In genomic region chr16:87324411-87325275, GRCh38 we compare ENCODE assay signal across 8 cellular contexts. TPM values are rescaled to one million over a fixed set of nuclear protein-coding genes. Genes with fewer than 3 reads are reported as not detected.
A peak's percentile ranks its signal among the peaks of the same experiment; 100 is the strongest.
DNase-seq lines count a peak whose midpoint lies in the region; ATAC-seq, FAIRE-seq and TF ChIP-seq lines count a peak whose summit lies in the region.

No MANE protein-coding gene starts in this region.

- no peaks in the 10 kb centered on the region for H3K27me3 ChIP-seq in thoracic aorta (replicated peaks; ENCODE audit: insufficient read depth)

- CTCF ChIA-PET in activated CD4-positive, alpha-beta T cell treated with anti-CD3 and anti-CD28 coated beads for 36 hours (lab: Charles Lee) = interaction anchor here (0.6 to 1.5 kb wide), 5 partner anchors 10 to 767 kb away, joined by 3 read pairs; no protein-coding TSS in a partner anchor

- H3K27me3 Mint-ChIP-seq in activated CD4-positive, alpha-beta T cell treated with anti-CD3 and anti-CD28 coated beads for 36 hours = no peaks in the 10 kb centered on the region

- no peaks in the 10 kb centered on the region for H3K9me3 ChIP-seq in thoracic aorta

- intact Hi-C loops in activated CD4-positive, alpha-beta T cell treated with anti-CD3 and anti-CD28 coated beads for 36 hours (cut with DNase I, micrococcal nuclease) = loop anchor here in 1 of 2 experiments (1.0 kb wide), 1 partner anchor 312 kb away; no protein-coding TSS in a partner anchor

- H3K4me3 Mint-ChIP-seq in activated CD4-positive, alpha-beta T cell treated with anti-CD3 and anti-CD28 coated beads for 36 hours = no peak overlapping the region

- peak; percentile 31 for FAIRE-seq in HTR-8/SVneo (lab: Jason Lieb, UNC)

- H3K4me1 ChIP-seq in thoracic aorta (ENCODE audit: control insufficient read depth in 1 of 2, low read depth in 2 of 2) = peaks cover 0 to 5% of the 10 kb centered on the region in 2 donors

- POLR2A ChIA-PET in activated CD4-positive, alpha-beta T cell treated with anti-CD3 and anti-CD28 coated beads for 36 hours (lab: Charles Lee) = no interaction called here

- peak; percentile 76 for TF ChIP-seq CTCF in thoracic aorta (IDR thresholded peaks at IDR 0.05)

- no peaks in the 10 kb centered on the region for H3K36me3 Mint-ChIP-seq in activated CD4-positive, alpha-beta T cell treated with anti-CD3 and anti-CD28 coated beads for 36 hours (ENCODE audit: low read depth)

- H3K4me1 Mint-ChIP-seq in activated CD4-positive, alpha-beta T cell treated with anti-CD3 and anti-CD28 coated beads for 36 hours = no peaks in the 10 kb centered on the region

- no peaks in the 10 kb centered on the region for H3K9me3 Mint-ChIP-seq in activated CD4-positive, alpha-beta T cell treated with anti-CD3 and anti-CD28 coated beads for 36 hours (ENCODE audit: low read depth)

- H3K4me3 ChIP-seq in thoracic aorta = no peak overlapping the region

- DNase-seq in COLO829 (ENCODE audit: low spot score) = peak; percentile 20
- DNase-seq in HTR-8/SVneo (ENCODE audit: insufficient read length, low spot score) = peak; percentile 69
- peak; percentile 56 for DNase-seq in activated CD4-positive, alpha-beta T cell treated with anti-CD3 and anti-CD28 coated beads for 36 hours
- peak; percentile 31 for DNase-seq in effector CD8-positive, alpha-beta T cell (lab: John Stamatoyannopoulos, UW)
- peak; percentile 21 for DNase-seq in midbrain (lab: John Stamatoyannopoulos, UW)
- no peak for DNase-seq in thoracic aorta (ENCODE audit: low spot score)

- ATAC-seq in activated CD4-positive, alpha-beta T cell treated with anti-CD3 and anti-CD28 coated beads for 36 hours = peak; percentile 79
- no peak for ATAC-seq in thoracic aorta (ENCODE audit: insufficient number of reproducible peaks, low FRiP score, low read depth)
- ATAC-seq in GM19395 (IDR thresholded peaks at IDR 0.05; ENCODE audit: unreplicated experiment) = no peak
- ATAC-seq in GM21717 (IDR thresholded peaks at IDR 0.05; ENCODE audit: unreplicated experiment) = no peak

- no peak overlapping the region for H3K27ac ChIP-seq in thoracic aorta

- peaks cover 15% of the 10 kb centered on the region for H3K36me3 ChIP-seq in thoracic aorta

- H3K27ac Mint-ChIP-seq in activated CD4-positive, alpha-beta T cell treated with anti-CD3 and anti-CD28 coated beads for 36 hours = no peak overlapping the region

RNA-seq across cellular contexts. Expression of gene C16orf95, which starts 7.5 kb away (rescaled TPM):
- total RNA-seq in activated CD4-positive, alpha-beta T cell treated with anti-CD3 and anti-CD28 coated beads for 36 hours = 10 to 100 TPM in 1 of 2 experiments, 1 to 10 TPM in 1; 5.6 to 12.8 TPM
- total RNA-seq in thoracic aorta = 1 to 10 TPM in 1 of 2 donors, not detected in 1; 2.7 TPM

RNA-seq across cellular contexts. Expression of gene FBXO31, which starts 58.9 kb away (rescaled TPM):
- total RNA-seq in activated CD4-positive, alpha-beta T cell treated with anti-CD3 and anti-CD28 coated beads for 36 hours = 10 to 100 TPM; 26.8 to 33.0 TPM
- total RNA-seq in thoracic aorta = 100 to 1,000 TPM in 1 of 2 donors, 10 to 100 TPM in 1; 57.9 to 161 TPM
